8 cellular contexts compared by ENCODE assay signal in the genomic region with DNA sequence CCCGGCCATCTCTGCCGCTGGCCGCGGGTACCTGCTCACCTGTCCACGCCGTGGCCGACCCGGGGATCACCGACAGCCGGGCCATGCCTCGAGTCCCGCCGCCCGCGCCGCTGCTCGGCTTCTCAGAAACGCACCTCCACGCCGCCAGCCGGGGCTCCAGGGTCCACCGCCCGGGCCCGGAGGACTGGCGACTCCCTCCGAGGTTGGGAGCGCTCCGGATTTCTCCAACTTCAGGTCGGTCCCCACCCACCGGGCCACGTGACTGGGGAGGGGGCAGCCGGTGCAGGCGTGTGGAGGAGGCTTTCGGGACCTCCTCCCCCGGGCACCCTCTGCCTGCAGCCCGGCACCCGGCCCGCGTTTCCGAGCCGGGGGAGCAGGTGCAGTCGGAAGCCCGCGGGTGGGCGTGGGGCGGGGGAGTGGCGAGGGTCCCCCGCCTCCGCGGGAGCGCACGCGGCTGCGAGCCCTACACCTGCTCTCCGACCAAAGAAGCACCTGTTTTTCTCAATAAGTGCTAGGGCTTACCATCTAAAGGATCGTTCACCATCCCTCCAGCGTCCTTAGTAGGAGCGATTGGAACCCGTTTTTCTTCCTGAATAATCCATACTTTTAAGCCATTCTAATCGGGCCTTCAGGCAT.
DNase-seq lines count a peak whose midpoint lies in the region; ATAC-seq and TF ChIP-seq lines count a peak whose summit lies in the region.

No MANE protein-coding gene starts in this region.

- no peak overlapping the region for H3K27ac Mint-ChIP-seq in nephron

- H3K4me3 Mint-ChIP-seq in nephron = peak overlapping the region; percentile 69 to 74 (median 73)

- H3K36me3 Mint-ChIP-seq in nephron (ENCODE audit: low read depth) = no peaks in the 10 kb centered on the region

- H3K4me1 Mint-ChIP-seq in nephron = peaks cover 13% of the 10 kb centered on the region

- H3K27me3 ChIP-seq in effector memory CD4-positive, alpha-beta T cell (replicated peaks; ENCODE audit: control insufficient read depth, insufficient read depth, low read length, poor library complexity, severe bottlenecking) = peaks cover 4% of the 10 kb centered on the region

- TF ChIP-seq CTCF in HFF-Myc (IDR thresholded peaks at IDR 0.05; ENCODE audit: low read depth, low read length, missing control alignments) = no peak
- no peak for TF ChIP-seq CTCF in nephron (IDR thresholded peaks at IDR 0.05; ENCODE audit: unreplicated experiment in 3 of 3)

- no peak for DNase-seq in HFF-Myc (ENCODE audit: extremely low read depth, low read depth)
- peak; percentile 17 to 36 for DNase-seq in activated CD4-positive, alpha-beta T cell treated with anti-CD3 and anti-CD28 coated beads for 4 hours
- DNase-seq in effector memory CD4-positive, alpha-beta T cell = peak in 2 of 3 donors; percentile 15 to 32
- no peak for DNase-seq in SW 1271 (lab: John Stamatoyannopoulos, UW)
- DNase-seq in cerebellar cortex (ENCODE audit: low spot score) = no peak
- DNase-seq in C1 segment of cervical spinal cord (lab: John Stamatoyannopoulos, UW) = no peak

- H3K9me3 Mint-ChIP-seq in nephron = peaks cover 3% of the 10 kb centered on the region

- peak overlapping the region; percentile 42 for H3K4me3 ChIP-seq in HFF-Myc (replicated peaks; ENCODE audit: low read depth, low read length)
- H3K4me3 ChIP-seq in effector memory CD4-positive, alpha-beta T cell (ENCODE audit: insufficient read depth, low read depth, low read length, poor library complexity, severe bottlenecking) = peak overlapping the region; percentile 67

- no peak overlapping the region for H3K27ac ChIP-seq in effector memory CD4-positive, alpha-beta T cell (ENCODE audit: insufficient read depth, low read length, poor library complexity, severe bottlenecking)

- no peaks in the 10 kb centered on the region for H3K9me3 ChIP-seq in effector memory CD4-positive, alpha-beta T cell (ENCODE audit: control insufficient read depth, low read length)

- no peak for ATAC-seq in GM18861 (IDR thresholded peaks at IDR 0.05; ENCODE audit: unreplicated experiment)

- peaks cover 18% of the 10 kb centered on the region for H3K4me1 ChIP-seq in effector memory CD4-positive, alpha-beta T cell (ENCODE audit: control insufficient read depth, insufficient read depth, low read length, poor library complexity, severe bottlenecking)

- no peaks in the 10 kb centered on the region for H3K36me3 ChIP-seq in effector memory CD4-positive, alpha-beta T cell (ENCODE audit: control insufficient read depth, insufficient read depth, low read length)

- peaks cover 86% of the 10 kb centered on the region for H3K27me3 Mint-ChIP-seq in nephron (ENCODE audit: low read depth)

Comparison
In these comparisons a context has a peak if more than half of its experiments do, and no peak if none do; other contexts are left out.
1. DNase-seq: peak in activated CD4-positive, alpha-beta T cell treated with anti-CD3 and anti-CD28 coated beads for 4 hours (2 of 2) and effector memory CD4-positive, alpha-beta T cell (2 of 3); none in HFF-Myc (single experiment), SW 1271 (0 of 2), cerebellar cortex (single experiment) and C1 segment of cervical spinal cord (0 of 14).